ENCODE assay signal across 1 cellular context in the genomic region with DNA sequence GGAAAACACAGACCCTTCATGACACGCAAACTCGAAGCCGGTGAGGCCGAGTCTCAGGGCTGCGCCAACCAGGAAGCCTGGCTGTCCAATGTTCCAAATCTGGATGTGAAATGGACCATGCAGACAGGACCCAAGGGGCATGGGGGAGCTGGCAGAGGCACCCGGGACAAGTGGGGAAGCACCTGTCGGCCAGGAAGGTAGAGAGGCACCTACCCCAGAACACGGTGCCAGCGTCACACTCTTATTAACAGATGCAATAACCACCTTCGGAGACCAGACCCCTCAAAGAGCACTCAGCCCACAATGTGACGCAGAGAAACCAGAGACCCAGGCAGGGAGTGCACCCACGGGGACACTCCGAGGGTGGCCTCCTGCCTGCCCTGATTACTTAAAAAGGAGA.
TF ChIP-seq lines count a peak whose summit lies in the region.

No MANE protein-coding gene starts in this region.

TF ChIP-seq in WTC11, 78 proteins besides CTCF, POLR2A, EP300 and RAD21 (continued from another document):
- TF ChIP-seq, protein P1, sequence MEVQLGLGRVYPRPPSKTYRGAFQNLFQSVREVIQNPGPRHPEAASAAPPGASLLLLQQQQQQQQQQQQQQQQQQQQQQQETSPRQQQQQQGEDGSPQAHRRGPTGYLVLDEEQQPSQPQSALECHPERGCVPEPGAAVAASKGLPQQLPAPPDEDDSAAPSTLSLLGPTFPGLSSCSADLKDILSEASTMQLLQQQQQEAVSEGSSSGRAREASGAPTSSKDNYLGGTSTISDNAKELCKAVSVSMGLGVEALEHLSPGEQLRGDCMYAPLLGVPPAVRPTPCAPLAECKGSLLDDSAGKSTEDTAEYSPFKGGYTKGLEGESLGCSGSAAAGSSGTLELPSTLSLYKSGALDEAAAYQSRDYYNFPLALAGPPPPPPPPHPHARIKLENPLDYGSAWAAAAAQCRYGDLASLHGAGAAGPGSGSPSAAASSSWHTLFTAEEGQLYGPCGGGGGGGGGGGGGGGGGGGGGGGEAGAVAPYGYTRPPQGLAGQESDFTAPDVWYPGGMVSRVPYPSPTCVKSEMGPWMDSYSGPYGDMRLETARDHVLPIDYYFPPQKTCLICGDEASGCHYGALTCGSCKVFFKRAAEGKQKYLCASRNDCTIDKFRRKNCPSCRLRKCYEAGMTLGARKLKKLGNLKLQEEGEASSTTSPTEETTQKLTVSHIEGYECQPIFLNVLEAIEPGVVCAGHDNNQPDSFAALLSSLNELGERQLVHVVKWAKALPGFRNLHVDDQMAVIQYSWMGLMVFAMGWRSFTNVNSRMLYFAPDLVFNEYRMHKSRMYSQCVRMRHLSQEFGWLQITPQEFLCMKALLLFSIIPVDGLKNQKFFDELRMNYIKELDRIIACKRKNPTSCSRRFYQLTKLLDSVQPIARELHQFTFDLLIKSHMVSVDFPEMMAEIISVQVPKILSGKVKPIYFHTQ (CRISPR knock-in tag; IDR thresholded peaks at IDR 0.05), result no peak
- TF ChIP-seq GABPB1 (CRISPR knock-in tag; IDR thresholded peaks at IDR 0.05), result no peak
- no peak for TF ChIP-seq MYBL2 (CRISPR knock-in tag; IDR thresholded peaks at IDR 0.05)
